17 cellular contexts compared by ENCODE assay signal in the genomic region with DNA sequence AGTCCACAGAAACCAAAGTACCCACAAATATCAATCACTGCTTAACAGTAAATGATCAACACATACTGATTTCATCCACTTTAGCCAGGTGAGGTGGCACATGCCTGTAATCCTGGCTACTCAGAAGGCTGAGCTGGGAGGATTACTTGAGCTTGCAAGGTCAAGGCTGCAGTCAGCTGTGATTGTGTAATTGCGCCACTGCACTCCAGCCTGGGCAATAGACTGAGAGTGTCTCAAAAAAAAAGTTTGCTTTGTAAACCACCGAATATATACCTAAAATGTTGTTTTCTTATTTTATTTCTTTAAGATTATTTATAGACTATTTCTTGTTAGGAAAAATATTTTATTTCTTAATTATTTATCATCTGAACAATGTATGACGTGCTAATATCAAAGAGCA. TPM values are rescaled to one million over a fixed set of nuclear protein-coding genes. Genes with fewer than 3 reads are reported as not detected.
A peak's percentile ranks its signal among the peaks of the same experiment; 100 is the strongest.
DNase-seq lines count a peak whose midpoint lies in the region; ATAC-seq, FAIRE-seq and TF ChIP-seq lines count a peak whose summit lies in the region.
"Had no signal": no experiment of that assay in that cellular context is flagged by ENCODE, and none has a peak within 500 bp of the region (broad histone marks: within the 10 kb centered on the region; RNA-seq: fewer than 3 reads in every experiment).

No MANE protein-coding gene starts in this region.

- H3K4me2 ChIP-seq in PC-9 (no peak overlapping the region), H1 (ENCODE audit: insufficient read depth in 1 of 2, low read depth in 2 of 2, low read length in 2 of 2) (no peak overlapping the region)

- H2BK120ac ChIP-seq in H1 (replicated peaks; ENCODE audit: low read depth, low read length), result no peak overlapping the region

- no peaks in the 10 kb centered on the region for H3K9me2 ChIP-seq in PC-9 (ENCODE audit: insufficient read depth)

- H3K27me3 ChIP-seq in PC-9 (ENCODE audit: insufficient read depth, low read depth) (no peaks in the 10 kb centered on the region), H1 (replicated peaks in 1 of 4; ENCODE audit: control insufficient read depth in 3 of 4, extremely low read depth in 1 of 4, insufficient read depth in 3 of 4, low read length in 3 of 4) (no peaks in the 10 kb centered on the region), left lung (no peaks in the 10 kb centered on the region)

- H3K4me3 ChIP-seq in PC-9 (no peak overlapping the region), H1 (ENCODE audit: extremely low read depth in 1 of 4, insufficient read depth in 2 of 4, low read depth in 3 of 4, low read length in 4 of 4) (no peak overlapping the region), left lung (no peak overlapping the region)

- TF ChIP-seq CTCF in PC-9 (conservative IDR thresholded peaks at IDR 0.05), result no peak
- TF ChIP-seq CTCF in H1 (IDR thresholded peaks at IDR 0.05; ENCODE audit: control extremely low read depth in 1 of 3, insufficient read depth in 1 of 3, low read depth in 1 of 3, low read length in 3 of 3), result no peak
- TF ChIP-seq CTCF in left lung (IDR thresholded peaks at IDR 0.05), result no peak

- H4K20me1 ChIP-seq in PC-9 (ENCODE audit: insufficient read depth) (no peaks in the 10 kb centered on the region), H1 (replicated peaks in 1 of 2; ENCODE audit: control insufficient read depth in 1 of 2, insufficient read depth in 2 of 2, low read length in 2 of 2) (no peaks in the 10 kb centered on the region)

- no peak for TF ChIP-seq RAD21 in H1 (IDR thresholded peaks at IDR 0.05 in 1 of 2, conservative IDR thresholded peaks at IDR 0.05 in 1 of 2; ENCODE audit: low read depth in 2 of 2, low read length in 2 of 2)

- in situ Hi-C loops in ACHN (cut with HindIII; ENCODE audit: low pct_ligation_motif_present, low pct_unique_long_range_greater_than_20kb, low sequenced_read_pairs), result no loop called here

- no peak overlapping the region for H3K9ac ChIP-seq in H1 (replicated peaks in 1 of 4; ENCODE audit: extremely low read depth in 1 of 4, low read depth in 3 of 4, low read length in 3 of 4)

- intact Hi-C loops in PC-9 (cut with micrococcal nuclease; ENCODE audit: unreplicated experiment), result no loop called here
- intact Hi-C loops in left lung (cut with DNase I), result loop anchor here in 1 of 2 donors (10.0 kb wide), 1 partner anchor 99 kb away; no protein-coding TSS in a partner anchor

- no peaks in the 10 kb centered on the region for H3K23me2 ChIP-seq in H1 (ENCODE audit: low read depth, low read length)

- H2BK5ac ChIP-seq in H1 (ENCODE audit: low read depth, low read length), result no peak overlapping the region

- H2BK20ac ChIP-seq in H1 (ENCODE audit: low read length), result no peak overlapping the region

- FAIRE-seq in H1 (lab: Jason Lieb, UNC), result no peak
- FAIRE-seq: GM19239, H54 had no signal

- no peaks in the 10 kb centered on the region for H3K36me3 ChIP-seq in PC-9 (ENCODE audit: low read depth)
- no peaks in the 10 kb centered on the region for H3K36me3 ChIP-seq in H1 (ENCODE audit: control insufficient read depth in 2 of 4, insufficient read depth in 4 of 4, low read length in 3 of 4)
- no peaks in the 10 kb centered on the region for H3K36me3 ChIP-seq in left lung

- no peaks in the 10 kb centered on the region for H3F3A ChIP-seq in PC-9 (ENCODE audit: insufficient read depth, low read depth)

- peak; percentile 92 for ATAC-seq in left lung

- TF ChIP-seq EP300 in H1 (IDR thresholded peaks at IDR 0.05; ENCODE audit: borderline replicate concordance in 1 of 2, low read depth in 2 of 2, low read length in 2 of 2), result no peak

- no peak overlapping the region for H3K27ac ChIP-seq in PC-9
- H3K27ac ChIP-seq in H1 (ENCODE audit: low read depth, low read length), result no peak overlapping the region
- no peak overlapping the region for H3K27ac ChIP-seq in left lung

- no peaks in the 10 kb centered on the region for H3K79me1 ChIP-seq in H1 (ENCODE audit: low read depth, low read length)

- H3K23ac ChIP-seq in H1 (ENCODE audit: insufficient read length), result no peak overlapping the region

- no peak overlapping the region for H2BK12ac ChIP-seq in H1 (ENCODE audit: low read depth, low read length)

- BruUV-seq in PC-9 (replicated peaks; lab: Mats Ljungman, UMichigan), result no TSS peak

- H3K14ac ChIP-seq in H1 (ENCODE audit: insufficient read length), result no peak overlapping the region

- H4K5ac ChIP-seq in H1 (ENCODE audit: insufficient read length, low read depth, low read length), result no peak overlapping the region

- H3K56ac ChIP-seq in H1 (replicated peaks; ENCODE audit: insufficient read length, low read depth, low read length), result no peak overlapping the region

- H3K4ac ChIP-seq in H1 (replicated peaks; ENCODE audit: insufficient read length, low read depth, low read length), result no peak overlapping the region

- DNase-seq in PC-9, result no peak
- no peak for DNase-seq in H1 (ENCODE audit: low read depth in 1 of 2, low spot score in 2 of 2)
- DNase-seq in left lung, result peak in 1 of 2 donors; percentile 58
- peak; percentile 7 for DNase-seq in renal cortical epithelial cell (ENCODE audit: low read depth)
- no peak for DNase-seq in ACHN
- DNase-seq in superior temporal gyrus (ENCODE audit: extremely low spot score), result no peak
- no peak for DNase-seq in NCI-H1694 (lab: John Stamatoyannopoulos, UW)
- DNase-seq in Kasumi-1 (lab: John Stamatoyannopoulos, UW), result no peak
- DNase-seq: EL; HFFc6; NCI-H187 treated with DMSO at 0.1 percent for 48 hours; NCI-H526 treated with DMSO at 0.1 percent for 48 hours; NK-92 treated with Interleukin-12 subunit alpha and Interleukin-12 subunit beta, amount 100 ng/mL, for 24 hours; SIG-M5 had no signal

- no peak overlapping the region for H2AK5ac ChIP-seq in H1 (ENCODE audit: low read depth, low read length)

- CTCF ChIA-PET in PC-9 (lab: Charles Lee) (no interaction called here), H1 (lab: Charles Lee; ENCODE audit: partially characterized antibody) (interaction anchor here (1.0 to 3.3 kb wide), 7 partner anchors 9 to 373 kb away, joined by 3 to 30 read pairs (median 4); no protein-coding TSS in a partner anchor)

- no peak overlapping the region for H4K91ac ChIP-seq in H1 (replicated peaks; ENCODE audit: insufficient read length, low read length)

- no peak overlapping the region for H4K8ac ChIP-seq in H1 (ENCODE audit: extremely low read depth, insufficient read depth, low read length)

- H3K9me3 ChIP-seq in PC-9 (ENCODE audit: insufficient read depth, low read depth), result no peaks in the 10 kb centered on the region
- no peaks in the 10 kb centered on the region for H3K9me3 ChIP-seq in H1 (ENCODE audit: insufficient read depth in 2 of 2, low read depth in 1 of 2, low read length in 1 of 2)
- no peaks in the 10 kb centered on the region for H3K9me3 ChIP-seq in left lung

- POLR2A ChIA-PET in PC-9 (lab: Charles Lee; ENCODE audit: unreplicated experiment) (no interaction called here), H1 (lab: Charles Lee; ENCODE audit: partially characterized antibody) (no interaction called here)

- no peak overlapping the region for H3K18ac ChIP-seq in H1 (ENCODE audit: extremely low read depth, low read length)

- no peak overlapping the region for H2BK15ac ChIP-seq in H1 (ENCODE audit: low read length)

- WGBS in H1 (ENCODE audit: extremely low coverage in 1 of 2, insufficient coverage in 1 of 2, insufficient read length in 1 of 2, insufficient replicate concordance in 2 of 2, low coverage in 1 of 2, low lambda C conversion rate in 2 of 2, missing lambda C conversion rate in 1 of 2), 2 experiments, result 91% methylated on average over 3 of the region's 3 CpGs; no CpG with 5 or more reads in 1 of the 2 experiments

- H3K79me2 ChIP-seq in PC-9 (ENCODE audit: low read depth) (no peaks in the 10 kb centered on the region), H1 (ENCODE audit: control insufficient read depth in 1 of 2, insufficient read depth in 2 of 2, low read length in 2 of 2) (no peaks in the 10 kb centered on the region)

- H2AFZ ChIP-seq in PC-9 (peak overlapping the region; percentile 40; the same call in 1 of the 2 replicates), H1 (ENCODE audit: low read length) (0 out of 2 replicates have a peak overlapping the region, but pooled peaks have one; percentile 40)

- TF ChIP-seq POLR2A in H1 (IDR thresholded peaks at IDR 0.05; ENCODE audit: control extremely low read depth in 1 of 2, low read depth in 2 of 2, low read length in 2 of 2), result no peak

- H3K4me1 ChIP-seq in PC-9 (replicated peaks; ENCODE audit: insufficient read depth) (no peaks in the 10 kb centered on the region), H1 (replicated peaks in 1 of 4; ENCODE audit: control insufficient read depth in 3 of 4, insufficient read depth in 4 of 4, low read length in 3 of 4) (no peaks in the 10 kb centered on the region), left lung (no peaks in the 10 kb centered on the region)

TF ChIP-seq in H1, 55 proteins besides CTCF, POLR2A, EP300 and RAD21 (continues in another document):
- TF ChIP-seq POLR2AphosphoS5 (IDR thresholded peaks at IDR 0.05; ENCODE audit: low read depth, low read length) (no peak), CHD1 (IDR thresholded peaks at IDR 0.05; ENCODE audit: low read depth, low read length) (no peak), KDM4A (IDR thresholded peaks at IDR 0.05; ENCODE audit: low read depth, low read length, severe bottlenecking) (no peak)

RNA-seq across cellular contexts. Expression of a gene that starts 8.7 kb away (rescaled TPM):
- total RNA-seq in PC-9 (2021) (0.22 TPM in 1 of 2 replicates, not detected in the other), left lung (100 to 1,000 TPM in 1 of 2 donors, 10 to 100 TPM in 1; 74.1 to 262 TPM), renal cortical epithelial cell (0.15 TPM in 1 of 2 replicates, not detected in the other)
- total RNA-seq in H1 (2021; fragmentation: NEBNext Ultra II Directional; extraction: Animal tissue kit (Norgen Biotek cat#: 25700)), result not detected in 2 replicates
- polyA plus RNA-seq in H1 (2011; rRNA removed), result 0.06 and 0.12 TPM in 2 replicates
- 0.06 TPM for polyA plus RNA-seq in H1 (2011; cell fraction: cytosol; rRNA removed)
- polyA plus RNA-seq in H1 (2011; cell fraction: nucleus; rRNA removed), result 0.09 TPM
- 0.12 to 0.19 TPM in 2 of 4 replicates, not detected in the others for polyA plus RNA-seq in H1 (2012, experiment 1 of 2)
- not detected for polyA plus RNA-seq in H1 (2012, experiment 2 of 2)
- polyA plus RNA-seq in H1 (2013, experiment 1 of 2), result 0.04 TPM
- polyA plus RNA-seq in H1 (2013, experiment 2 of 2), result 0.04 TPM
- polyA minus RNA-seq in H1 (2011; rRNA and poly(A)+ RNA removed), result 0.06 and 0.22 TPM in 2 replicates
- not detected for polyA minus RNA-seq in H1 (2011; cell fraction: cytosol; rRNA and poly(A)+ RNA removed)
- not detected for polyA minus RNA-seq in H1 (2011; cell fraction: nucleus; rRNA and poly(A)+ RNA removed)
- total RNA-seq: HFFc6, RPMI7951 had no signal

RNA-seq across cellular contexts. Expression of a gene that starts 29.6 kb away (rescaled TPM):
- total RNA-seq in PC-9 (2021) (105 and 120 TPM in 2 replicates), left lung (10 to 100 TPM; 45.3 to 48.3 TPM), renal cortical epithelial cell (77.3 and 87.4 TPM in 2 replicates)
- total RNA-seq in H1 (2021; fragmentation: NEBNext Ultra II Directional; extraction: Animal tissue kit (Norgen Biotek cat#: 25700)), result 109 and 114 TPM in 2 replicates
- 15.1 and 20.3 TPM in 2 replicates for polyA plus RNA-seq in H1 (2011; rRNA removed)
- 25.3 TPM for polyA plus RNA-seq in H1 (2011; cell fraction: cytosol; rRNA removed)
- polyA plus RNA-seq in H1 (2011; cell fraction: nucleus; rRNA removed), result 25.1 TPM
- 44.9 to 98.6 TPM (median 58.0 TPM) in 4 replicates for polyA plus RNA-seq in H1 (2012, experiment 1 of 2)
- polyA plus RNA-seq in H1 (2012, experiment 2 of 2), result 1.9 TPM
- 56.9 TPM for polyA plus RNA-seq in H1 (2013, experiment 1 of 2)
- 56.9 TPM for polyA plus RNA-seq in H1 (2013, experiment 2 of 2)
- 142 and 164 TPM in 2 replicates for polyA minus RNA-seq in H1 (2011; rRNA and poly(A)+ RNA removed)
- 80.7 TPM for polyA minus RNA-seq in H1 (2011; cell fraction: cytosol; rRNA and poly(A)+ RNA removed)
- 145 TPM for polyA minus RNA-seq in H1 (2011; cell fraction: nucleus; rRNA and poly(A)+ RNA removed)

Comparison
In these comparisons a context has a peak if more than half of its experiments do, and no peak if none do; other contexts are left out.
1. RNA of a gene that starts 8.7 kb away (total RNA-seq): 74.1 to 262 TPM in left lung; 0.22 TPM in PC-9, 0.15 TPM in renal cortical epithelial cell and not detected in H1; every median in the first group is over 10 times any median in the second.